In the genomic region with DNA sequence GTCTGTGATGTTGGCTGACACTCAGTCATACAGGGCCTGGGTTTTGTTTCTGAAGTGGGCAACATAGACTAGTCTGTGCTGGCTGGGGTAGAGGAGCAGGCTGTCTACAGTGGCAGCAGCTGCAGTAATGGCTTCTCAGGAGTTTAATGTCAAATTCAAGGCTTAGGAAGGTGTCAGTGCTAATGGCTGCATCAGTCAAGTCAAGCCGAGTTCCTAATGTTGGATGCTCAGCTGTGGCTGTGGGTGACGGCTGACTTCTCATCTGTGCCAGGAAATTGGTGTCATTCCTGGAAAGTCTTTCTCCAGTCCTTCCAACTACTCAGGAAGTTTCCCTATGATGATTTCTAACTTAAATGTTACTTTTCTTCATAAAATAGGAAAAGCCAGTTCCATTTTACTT, we compare ENCODE assay signal across 1 cellular context.
TF ChIP-seq lines count a peak whose summit lies in the region.

No MANE protein-coding gene starts in this region.

TF ChIP-seq in IMR-90, 13 proteins besides CTCF, POLR2A, EP300 and RAD21:
- TF ChIP-seq CHD1 (IDR thresholded peaks at IDR 0.05; ENCODE audit: low read depth, low read length), result no peak
- no peak for TF ChIP-seq NFE2L2 (IDR thresholded peaks at IDR 0.05; ENCODE audit: low read depth, low read length)
- no peak for TF ChIP-seq MXI1 (IDR thresholded peaks at IDR 0.05; ENCODE audit: borderline replicate concordance, low read depth, low read length)
- TF ChIP-seq RFX5 (IDR thresholded peaks at IDR 0.05; ENCODE audit: low read depth, low read length), result no peak
- TF ChIP-seq, protein P1, sequence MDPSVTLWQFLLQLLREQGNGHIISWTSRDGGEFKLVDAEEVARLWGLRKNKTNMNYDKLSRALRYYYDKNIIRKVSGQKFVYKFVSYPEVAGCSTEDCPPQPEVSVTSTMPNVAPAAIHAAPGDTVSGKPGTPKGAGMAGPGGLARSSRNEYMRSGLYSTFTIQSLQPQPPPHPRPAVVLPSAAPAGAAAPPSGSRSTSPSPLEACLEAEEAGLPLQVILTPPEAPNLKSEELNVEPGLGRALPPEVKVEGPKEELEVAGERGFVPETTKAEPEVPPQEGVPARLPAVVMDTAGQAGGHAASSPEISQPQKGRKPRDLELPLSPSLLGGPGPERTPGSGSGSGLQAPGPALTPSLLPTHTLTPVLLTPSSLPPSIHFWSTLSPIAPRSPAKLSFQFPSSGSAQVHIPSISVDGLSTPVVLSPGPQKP (IDR thresholded peaks at IDR 0.05; ENCODE audit: borderline replicate concordance, low read depth, low read length), result no peak
- no peak for TF ChIP-seq SMC3 (IDR thresholded peaks at IDR 0.05; ENCODE audit: low read depth, low read length)
- no peak for TF ChIP-seq MAZ (IDR thresholded peaks at IDR 0.05; ENCODE audit: borderline replicate concordance, low read depth, low read length)
- TF ChIP-seq MAFK (IDR thresholded peaks at IDR 0.05; ENCODE audit: low read depth, low read length), result no peak
- TF ChIP-seq, protein P2, sequence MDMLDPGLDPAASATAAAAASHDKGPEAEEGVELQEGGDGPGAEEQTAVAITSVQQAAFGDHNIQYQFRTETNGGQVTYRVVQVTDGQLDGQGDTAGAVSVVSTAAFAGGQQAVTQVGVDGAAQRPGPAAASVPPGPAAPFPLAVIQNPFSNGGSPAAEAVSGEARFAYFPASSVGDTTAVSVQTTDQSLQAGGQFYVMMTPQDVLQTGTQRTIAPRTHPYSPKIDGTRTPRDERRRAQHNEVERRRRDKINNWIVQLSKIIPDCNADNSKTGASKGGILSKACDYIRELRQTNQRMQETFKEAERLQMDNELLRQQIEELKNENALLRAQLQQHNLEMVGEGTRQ (IDR thresholded peaks at IDR 0.05; ENCODE audit: low read depth, low read length), result no peak
- no peak for TF ChIP-seq FOS (IDR thresholded peaks at IDR 0.05; ENCODE audit: low read depth, low read length)
- TF ChIP-seq RCOR1 (IDR thresholded peaks at IDR 0.05; ENCODE audit: insufficient replicate concordance, low read length), result no peak
- no peak for TF ChIP-seq BHLHE40 (IDR thresholded peaks at IDR 0.05; ENCODE audit: low read depth, low read length)
- TF ChIP-seq CEBPB (IDR thresholded peaks at IDR 0.05; ENCODE audit: low read depth, low read length), result no peak
